In the genomic region with DNA sequence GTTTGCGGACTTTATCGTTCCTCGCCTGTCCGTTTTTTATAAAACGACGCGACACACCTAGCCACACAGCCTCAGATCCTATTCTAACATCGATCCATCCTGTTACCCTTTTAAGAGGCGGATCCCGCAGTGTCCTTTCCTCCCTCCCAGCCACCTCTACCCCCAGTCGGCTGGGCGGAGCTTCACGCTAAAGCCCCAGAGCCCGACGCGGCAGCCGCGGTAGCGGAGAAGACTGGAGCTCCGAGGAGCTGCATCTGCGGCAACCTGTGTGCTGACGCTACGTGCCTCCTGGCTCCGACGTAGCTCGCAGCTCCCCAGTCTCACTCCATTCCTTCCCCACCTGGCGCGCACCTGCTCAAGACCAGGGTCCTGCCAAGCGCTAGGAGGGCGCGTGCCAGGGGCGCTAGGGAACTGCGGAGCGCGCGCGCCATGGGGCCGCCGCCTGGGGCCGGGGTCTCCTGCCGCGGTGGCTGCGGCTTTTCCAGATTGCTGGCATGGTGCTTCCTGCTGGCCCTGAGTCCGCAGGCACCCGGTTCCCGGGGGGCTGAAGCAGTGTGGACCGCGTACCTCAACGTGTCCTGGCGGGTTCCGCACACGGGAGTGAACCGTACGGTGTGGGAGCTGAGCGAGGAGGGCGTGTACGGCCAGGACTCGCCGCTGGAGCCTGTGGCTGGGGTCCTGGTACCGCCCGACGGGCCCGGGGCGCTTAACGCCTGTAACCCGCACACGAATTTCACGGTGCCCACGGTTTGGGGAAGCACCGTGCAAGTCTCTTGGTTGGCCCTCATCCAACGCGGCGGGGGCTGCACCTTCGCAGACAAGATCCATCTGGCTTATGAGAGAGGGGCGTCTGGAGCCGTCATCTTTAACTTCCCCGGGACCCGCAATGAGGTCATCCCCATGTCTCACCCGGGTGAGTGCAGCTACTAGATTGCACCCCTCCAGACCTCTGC, we compare ENCODE assay signal across 8 cellular contexts. TPM values are rescaled to one million over a fixed set of nuclear protein-coding genes. Genes with fewer than 3 reads are reported as not detected.
DNase-seq lines count a peak whose midpoint lies in the region; ATAC-seq and TF ChIP-seq lines count a peak whose summit lies in the region.

A gene with protein sequence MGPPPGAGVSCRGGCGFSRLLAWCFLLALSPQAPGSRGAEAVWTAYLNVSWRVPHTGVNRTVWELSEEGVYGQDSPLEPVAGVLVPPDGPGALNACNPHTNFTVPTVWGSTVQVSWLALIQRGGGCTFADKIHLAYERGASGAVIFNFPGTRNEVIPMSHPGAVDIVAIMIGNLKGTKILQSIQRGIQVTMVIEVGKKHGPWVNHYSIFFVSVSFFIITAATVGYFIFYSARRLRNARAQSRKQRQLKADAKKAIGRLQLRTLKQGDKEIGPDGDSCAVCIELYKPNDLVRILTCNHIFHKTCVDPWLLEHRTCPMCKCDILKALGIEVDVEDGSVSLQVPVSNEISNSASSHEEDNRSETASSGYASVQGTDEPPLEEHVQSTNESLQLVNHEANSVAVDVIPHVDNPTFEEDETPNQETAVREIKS (plus strand): TSS at position 217 of the 953 bp plus-strand sequence. CDS start 213 bp downstream, at position 430.

- H3K27me3 ChIP-seq in muscle layer of duodenum (ENCODE audit: low read depth, low read length) (no peaks in the 10 kb centered on the region), uterus (peaks cover 0 to 20% of the 10 kb centered on the region in 2 donors)

- H3K4me3 ChIP-seq in muscle layer of duodenum (ENCODE audit: low read depth in 1 of 2, low read length in 2 of 2) (peak within 1 kb of the TSS; percentile 54 to 74), uterus (peak within 1 kb of the TSS; percentile 2 to 27)

- no peaks in the 10 kb centered on the region for H3K9me3 ChIP-seq in muscle layer of duodenum (ENCODE audit: control insufficient read depth in 1 of 2, low read length in 2 of 2)
- H3K9me3 ChIP-seq in uterus, result no peaks in the 10 kb centered on the region

- no peak for TF ChIP-seq POLR2A in uterus (IDR thresholded peaks at IDR 0.05)

- H3K36me3 ChIP-seq in muscle layer of duodenum (ENCODE audit: control insufficient read depth in 1 of 2, insufficient read depth in 2 of 2, low read length in 2 of 2), result no peaks in the 10 kb centered on the region
- no peaks in the 10 kb centered on the region for H3K36me3 ChIP-seq in uterus

- TF ChIP-seq CTCF in uterus (IDR thresholded peaks at IDR 0.05) (no peak), GM20000 (IDR thresholded peaks at IDR 0.05; ENCODE audit: extremely low read depth, missing control alignments) (no peak)

- H3K27ac ChIP-seq in muscle layer of duodenum (ENCODE audit: low read length) (peak within 1 kb of the TSS; percentile 63), uterus (no peak within 1 kb of the TSS)

- H3K4me1 ChIP-seq in muscle layer of duodenum (ENCODE audit: control insufficient read depth in 1 of 2, insufficient read depth in 2 of 2, low read length in 2 of 2), result no peaks in the 10 kb centered on the region
- H3K4me1 ChIP-seq in uterus, result no peaks in the 10 kb centered on the region

- DNase-seq in Ammon's horn (ENCODE audit: low spot score), result peak; percentile 55
- DNase-seq in HT1080 (ENCODE audit: low read depth), result peak; percentile 50
- DNase-seq in T-helper 9 cell, result peak; percentile 1
- no peak for DNase-seq in uterus
- DNase-seq in GM19240 (ENCODE audit: insufficient read length, low spot score), result no peak
- no peak for DNase-seq in GM20000 (ENCODE audit: low spot score)

- intact Hi-C loops in uterus (cut with DNase I; ENCODE audit: low total_unique reads), result no loop called here

- peak; percentile 85 for ATAC-seq in esophagus mucosa

RNA-seq across cellular contexts. Expression of the gene that starts here (rescaled TPM):
- 0.30 and 0.64 TPM in 2 replicates for total RNA-seq in HT1080 (2014; rRNA removed; shearing (Covaris generic))
- polyA plus RNA-seq in HT1080 (2015; cell fraction: cytosol; rRNA removed), result 0.60 and 0.67 TPM in 2 replicates
- polyA plus RNA-seq in HT1080 (2015; cell fraction: nucleus; rRNA removed), result 1.2 and 1.3 TPM in 2 replicates
- 5.2 TPM for total RNA-seq in esophagus mucosa
- total RNA-seq in uterus, result under 1 TPM in 2 of 4 donors, not detected in 2; 0.34 to 0.76 TPM

Comparison
In these comparisons a context has a peak if more than half of its experiments do, and no peak if none do; other contexts are left out.
1. DNase-seq: peak in Ammon's horn (single experiment), HT1080 (single experiment) and T-helper 9 cell (single experiment); none in uterus (0 of 2), GM19240 (single experiment) and GM20000 (single experiment).